In genomic region chr15:92095691-92096090, GRCh38 we compare ENCODE assay signal across 8 cellular contexts.
A peak's percentile ranks its signal among the peaks of the same experiment; 100 is the strongest.
DNase-seq lines count a peak whose midpoint lies in the region; ATAC-seq, FAIRE-seq and TF ChIP-seq lines count a peak whose summit lies in the region.

No MANE protein-coding gene starts in this region.

- WGBS in neuronal stem cell (ENCODE audit: extremely low coverage in 2 of 2, insufficient read length in 2 of 2, insufficient replicate concordance in 1 of 2), 2 donors: no CpG with 5 or more reads among the region's 4 CpGs

- H2BK12ac ChIP-seq in neuronal stem cell (ENCODE audit: low read length): no peak overlapping the region

- no peaks in the 10 kb centered on the region for H3K36me3 ChIP-seq in CD8-positive, alpha-beta T cell (ENCODE audit: insufficient read depth, low read length)
- H3K36me3 ChIP-seq in neuronal stem cell (replicated peaks in 1 of 2; ENCODE audit: control insufficient read depth in 2 of 2, insufficient read depth in 2 of 2, low read length in 2 of 2): no peaks in the 10 kb centered on the region

- H3K4me3 ChIP-seq in CD8-positive, alpha-beta T cell (ENCODE audit: low read depth, low read length): no peak overlapping the region
- no peak overlapping the region for H3K4me3 ChIP-seq in neuronal stem cell (ENCODE audit: low read length in 2 of 2)

- H3K14ac ChIP-seq in neuronal stem cell (ENCODE audit: low read length): no peak overlapping the region

- peaks cover 38% of the 10 kb centered on the region for H3K4me1 Mint-ChIP-seq in CD8-positive, alpha-beta T cell (ENCODE audit: low read depth)
- H3K4me1 Mint-ChIP-seq in activated B cell treated with CpG ODN at 0.5 μM for 24 hours: peaks cover 11% of the 10 kb centered on the region

- no peak overlapping the region for H3K4me2 ChIP-seq in neuronal stem cell (ENCODE audit: insufficient read depth, low read length, poor library complexity, severe bottlenecking)

- no peak overlapping the region for H3K18ac ChIP-seq in neuronal stem cell (ENCODE audit: low read length)

- POLR2A ChIA-PET in CD8-positive, alpha-beta T cell (lab: Charles Lee): no interaction called here
- POLR2A ChIA-PET in activated B cell treated with CpG ODN at 0.5 μM for 24 hours (lab: Charles Lee): no interaction called here

- H3K36me3 Mint-ChIP-seq in CD8-positive, alpha-beta T cell: peaks cover 8% of the 10 kb centered on the region
- H3K36me3 Mint-ChIP-seq in activated B cell treated with CpG ODN at 0.5 μM for 24 hours (ENCODE audit: low read depth): no peaks in the 10 kb centered on the region

- no peak overlapping the region for H3K27ac ChIP-seq in CD8-positive, alpha-beta T cell (ENCODE audit: low read depth, low read length)
- H3K27ac ChIP-seq in neuronal stem cell (replicated peaks; ENCODE audit: low read length): no peak overlapping the region

- H3K23ac ChIP-seq in neuronal stem cell (ENCODE audit: low read depth, low read length, poor library complexity): no peak overlapping the region

- CTCF ChIA-PET in CD8-positive, alpha-beta T cell (lab: Charles Lee): interaction anchor here (1.2 to 2.1 kb wide), 2 partner anchors 17 to 620 kb away, joined by 4 read pairs; no protein-coding TSS in a partner anchor
- CTCF ChIA-PET in activated B cell treated with CpG ODN at 0.5 μM for 24 hours (lab: Charles Lee): interaction anchor here (1.0 to 3.3 kb wide), 4 partner anchors 10 to 619 kb away, joined by 3 to 26 read pairs (median 5); no protein-coding TSS in a partner anchor

- no peaks in the 10 kb centered on the region for H3K27me3 Mint-ChIP-seq in CD8-positive, alpha-beta T cell (ENCODE audit: low read depth)
- no peaks in the 10 kb centered on the region for H3K27me3 Mint-ChIP-seq in activated B cell treated with CpG ODN at 0.5 μM for 24 hours

- H3K9me3 ChIP-seq in CD8-positive, alpha-beta T cell (ENCODE audit: low read length): no peaks in the 10 kb centered on the region
- H3K9me3 ChIP-seq in neuronal stem cell (replicated peaks in 1 of 2; ENCODE audit: control insufficient read depth in 2 of 2, insufficient read depth in 1 of 2, low read depth in 1 of 2, low read length in 2 of 2): peaks cover 0 to under 1% of the 10 kb centered on the region in 2 donors

- H3K27ac Mint-ChIP-seq in CD8-positive, alpha-beta T cell: peak overlapping the region; percentile 85
- H3K27ac Mint-ChIP-seq in activated B cell treated with CpG ODN at 0.5 μM for 24 hours: no peak overlapping the region

- no peak overlapping the region for H4K8ac ChIP-seq in neuronal stem cell (ENCODE audit: low read depth, low read length)

- no peak overlapping the region for H2BK120ac ChIP-seq in neuronal stem cell (ENCODE audit: low read depth, low read length)

- H2BK5ac ChIP-seq in neuronal stem cell (ENCODE audit: low read length): no peak overlapping the region

- no peak for TF ChIP-seq CTCF in CD8-positive, alpha-beta T cell (IDR thresholded peaks at IDR 0.05)
- TF ChIP-seq CTCF in activated B cell treated with CpG ODN at 0.5 μM for 24 hours (IDR thresholded peaks at IDR 0.05): no peak
- no peak for TF ChIP-seq CTCF in omental fat pad (IDR thresholded peaks at IDR 0.05)

- DNase-seq in CD8-positive, alpha-beta T cell: peak in 1 of 7 experiments; percentile 29
- DNase-seq in GM19239 (ENCODE audit: insufficient read length, low spot score) (peak; percentile 36), activated B cell treated with CpG ODN at 0.5 μM for 24 hours (no peak), omental fat pad (ENCODE audit: low spot score) (no peak), NCI-H82 (lab: John Stamatoyannopoulos, UW) (no peak), neuronal stem cell (ENCODE audit: low spot score) (no peak)
- no peak for DNase-seq in activated CD4-positive, alpha-beta T cell treated with anti-CD3 and anti-CD28 coated beads for 1 hour

- ATAC-seq in CD8-positive, alpha-beta T cell: peak; percentile 73
- ATAC-seq in HG03097 (IDR thresholded peaks at IDR 0.05; ENCODE audit: low FRiP score, unreplicated experiment): peak; percentile 81
- peak; percentile 10 for ATAC-seq in activated B cell treated with CpG ODN at 0.5 μM for 24 hours (ENCODE audit: low read depth)
- ATAC-seq in omental fat pad (ENCODE audit: low FRiP score): no peak

- H3K4ac ChIP-seq in neuronal stem cell (ENCODE audit: low read length): no peak overlapping the region

- no peak overlapping the region for H3K9ac ChIP-seq in neuronal stem cell (ENCODE audit: low read depth, low read length, poor library complexity)

- peak overlapping the region; percentile 46 for H3K4me3 Mint-ChIP-seq in CD8-positive, alpha-beta T cell
- H3K4me3 Mint-ChIP-seq in activated B cell treated with CpG ODN at 0.5 μM for 24 hours: no peak overlapping the region

- H2AFZ ChIP-seq in neuronal stem cell (ENCODE audit: low read length): no peak overlapping the region

- H3K9me3 Mint-ChIP-seq in CD8-positive, alpha-beta T cell: no peaks in the 10 kb centered on the region
- H3K9me3 Mint-ChIP-seq in activated B cell treated with CpG ODN at 0.5 μM for 24 hours: no peaks in the 10 kb centered on the region

- H2AK5ac ChIP-seq in neuronal stem cell (ENCODE audit: low read depth, low read length): no peak overlapping the region

- peaks cover 26% of the 10 kb centered on the region for H3K4me1 ChIP-seq in CD8-positive, alpha-beta T cell (ENCODE audit: insufficient read depth, low read length)
- peaks cover 2 to 11% of the 10 kb centered on the region in 2 donors for H3K4me1 ChIP-seq in neuronal stem cell (ENCODE audit: control insufficient read depth in 2 of 2, insufficient read depth in 1 of 2, low read depth in 1 of 2, low read length in 2 of 2)

- H2BK15ac ChIP-seq in neuronal stem cell (ENCODE audit: low read length): no peak overlapping the region

- H3K27me3 ChIP-seq in CD8-positive, alpha-beta T cell (ENCODE audit: insufficient read depth, low read length): no peaks in the 10 kb centered on the region
- H3K27me3 ChIP-seq in neuronal stem cell (ENCODE audit: control insufficient read depth in 3 of 3, insufficient read depth in 3 of 3, low read depth in 1 of 3, low read length in 3 of 3): peaks cover 0 to 5% (median 0%) of the 10 kb centered on the region in 3 experiments

- FAIRE-seq in GM19239 (lab: Jason Lieb, UNC): peak; percentile 8

- no peak overlapping the region for H4K91ac ChIP-seq in neuronal stem cell (ENCODE audit: low read depth, low read length, poor library complexity)

- H3K79me1 ChIP-seq in neuronal stem cell (ENCODE audit: low read depth, low read length): no peaks in the 10 kb centered on the region

- intact Hi-C loops in CD8-positive, alpha-beta T cell (cut with DNase I, micrococcal nuclease): loop anchor here (2.0 to 5.0 kb wide), 2 partner anchors 132 to 287 kb away; no protein-coding TSS in a partner anchor
- intact Hi-C loops in activated B cell treated with CpG ODN at 0.5 μM for 24 hours (cut with micrococcal nuclease): no loop called here
